ENCODE assay signal across 2 cellular contexts in the genomic region with DNA sequence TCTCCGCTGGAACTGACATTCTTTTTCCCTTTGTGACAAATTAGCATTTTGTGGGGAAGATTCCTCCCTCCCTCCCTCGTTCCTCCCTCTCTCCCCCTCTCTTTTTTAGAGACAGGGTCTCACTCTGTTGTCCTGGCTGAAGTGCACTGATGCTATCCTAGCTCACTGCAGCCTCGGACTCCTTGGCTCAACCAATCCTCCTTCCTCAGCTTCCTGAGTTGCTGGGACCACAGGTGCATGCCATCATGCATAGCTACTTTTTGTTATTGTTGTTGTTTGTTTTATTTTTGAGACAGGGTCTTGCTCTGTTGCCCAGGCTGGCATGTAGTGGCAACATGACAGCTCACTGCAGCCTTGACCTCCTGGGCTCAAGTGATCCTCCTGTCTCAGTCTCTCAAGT.
A peak's percentile ranks its signal among the peaks of the same experiment; 100 is the strongest.
TF ChIP-seq lines count a peak whose summit lies in the region.

No MANE protein-coding gene starts in this region.

TF ChIP-seq in WTC11, 78 proteins besides CTCF, POLR2A, EP300 and RAD21:
- TF ChIP-seq ZNF121 (CRISPR knock-in tag; IDR thresholded peaks at IDR 0.05) (peak; percentile 92), MYBL2 (CRISPR knock-in tag; IDR thresholded peaks at IDR 0.05) (no peak)

TF ChIP-seq in H1, 55 proteins besides CTCF, POLR2A, EP300 and RAD21:
- no peak for TF ChIP-seq TAF7 (optimal IDR thresholded peaks at IDR 0.05; ENCODE audit: borderline replicate concordance, low read depth, low read length)
